10 cellular contexts compared by ENCODE assay signal in the genomic region with DNA sequence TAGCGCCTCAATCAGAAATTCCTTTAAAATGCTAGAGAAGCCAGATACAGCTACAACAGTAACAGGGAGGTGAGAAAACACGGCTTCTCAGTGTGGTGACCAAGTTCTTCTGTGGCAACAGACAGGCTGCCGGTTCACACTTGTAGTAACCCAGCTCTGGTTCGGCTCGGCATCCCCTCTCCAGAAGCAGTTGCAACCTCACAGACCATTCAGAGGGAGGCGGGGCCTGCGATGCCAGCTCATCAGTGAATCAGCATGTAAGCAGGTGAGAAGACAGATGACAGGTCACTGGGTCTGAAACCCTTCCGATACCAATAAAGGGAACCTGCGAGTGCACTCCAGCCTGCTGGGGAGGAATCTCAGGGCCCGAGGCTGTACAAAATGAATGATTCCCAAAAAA.
DNase-seq lines count a peak whose midpoint lies in the region; ATAC-seq lines count a peak whose summit lies in the region.
"Had no signal": no experiment of that assay in that cellular context is flagged by ENCODE, and none has a peak within 500 bp of the region (broad histone marks: within the 10 kb centered on the region; RNA-seq: fewer than 3 reads in every experiment).

No MANE protein-coding gene starts in this region.

- DNase-seq in stimulated activated naive CD8-positive, alpha-beta T cell treated with anti-CD3 and anti-CD28 coated beads, Interleukin-15, Interleukin-2, amounts not matched to agents 100 U/mL and 50 U/mL, for 24 hours, result no peak
- DNase-seq in stimulated activated naive CD8-positive, alpha-beta T cell treated with anti-CD3 and anti-CD28 coated beads, Interleukin-15, amount 100 ng/mL, for 72 hours, result no peak
- DNase-seq in amniotic epithelial cell (ENCODE audit: low read depth) (peak; percentile 60), islet precursor cell (peak; percentile 98), SW 1271 (lab: John Stamatoyannopoulos, UW) (no peak), D341Med (ENCODE audit: low spot score) (no peak)
- DNase-seq in activated CD8-positive, alpha-beta memory T cell treated with anti-CD3 and anti-CD28 coated beads, Interleukin-2, amount 50 U/mL, for 4 hours, result no peak
- DNase-seq: activated T-cell treated with anti-CD3 and anti-CD28 coated beads, Interleukin-2, amount 50 U/mL, for 48 hours; colonic mucosa had no signal

- no peaks in the 10 kb centered on the region for H3K4me1 Mint-ChIP-seq in stimulated activated naive CD8-positive, alpha-beta T cell treated with anti-CD3 and anti-CD28 coated beads, Interleukin-15, amount 100 ng/mL, for 72 hours

- H3K9me3 Mint-ChIP-seq in stimulated activated naive CD8-positive, alpha-beta T cell treated with anti-CD3 and anti-CD28 coated beads, Interleukin-15, amount 100 ng/mL, for 72 hours, result no peaks in the 10 kb centered on the region

- H3K27ac Mint-ChIP-seq in stimulated activated naive CD8-positive, alpha-beta T cell treated with anti-CD3 and anti-CD28 coated beads, Interleukin-15, amount 100 ng/mL, for 72 hours, result no peak overlapping the region

- H3K4me3 Mint-ChIP-seq in stimulated activated naive CD8-positive, alpha-beta T cell treated with anti-CD3 and anti-CD28 coated beads, Interleukin-15, amount 100 ng/mL, for 72 hours, result no peak overlapping the region

- H3K27me3 Mint-ChIP-seq in stimulated activated naive CD8-positive, alpha-beta T cell treated with anti-CD3 and anti-CD28 coated beads, Interleukin-15, amount 100 ng/mL, for 72 hours, result peaks cover 8% of the 10 kb centered on the region

- ATAC-seq in stimulated activated naive CD8-positive, alpha-beta T cell treated with anti-CD3 and anti-CD28 coated beads, Interleukin-15, Interleukin-2, amounts not matched to agents 100 U/mL and 50 U/mL, for 24 hours, result peak; percentile 23
- no peak for ATAC-seq in stimulated activated naive CD8-positive, alpha-beta T cell treated with anti-CD3 and anti-CD28 coated beads, Interleukin-15, amount 100 ng/mL, for 72 hours
- ATAC-seq in HG02970 (IDR thresholded peaks at IDR 0.05; ENCODE audit: low FRiP score, unreplicated experiment), result no peak

Comparison
In these comparisons a context has a peak if more than half of its experiments do, and no peak if none do; other contexts are left out.
1. DNase-seq: peak in amniotic epithelial cell (single experiment) and islet precursor cell (single experiment); none in stimulated activated naive CD8-positive, alpha-beta T cell treated with anti-CD3 and anti-CD28 coated beads, Interleukin-15, Interleukin-2, amounts not matched to agents 100 U/mL and 50 U/mL, for 24 hours (single experiment), stimulated activated naive CD8-positive, alpha-beta T cell treated with anti-CD3 and anti-CD28 coated beads, Interleukin-15, amount 100 ng/mL, for 72 hours (0 of 2), SW 1271 (0 of 2), activated CD8-positive, alpha-beta memory T cell treated with anti-CD3 and anti-CD28 coated beads, Interleukin-2, amount 50 U/mL, for 4 hours (single experiment) and D341Med (single experiment).